Comparison of ENCODE assay signal across 19 cellular contexts in genomic region chr4:159366966-159367365, GRCh38.
DNase-seq lines count a peak whose midpoint lies in the region; ATAC-seq and TF ChIP-seq lines count a peak whose summit lies in the region.
"Had no signal": no experiment of that assay in that cellular context is flagged by ENCODE, and none has a peak within 500 bp of the region (broad histone marks: within the 10 kb centered on the region; RNA-seq: fewer than 3 reads in every experiment).

No MANE protein-coding gene starts in this region.

- peak overlapping the region; percentile 85 for H3K4me2 ChIP-seq in GM23248 (ENCODE audit: unreplicated experiment)
- H3K4me2 ChIP-seq in PC-3 (ENCODE audit: low read length), result no peak overlapping the region
- H3K4me2 ChIP-seq in osteoblast (ENCODE audit: insufficient read depth, low read length), result peak overlapping the region; percentile 47

- POLR2A ChIA-PET in PC-3 (lab: Charles Lee; ENCODE audit: unreplicated experiment), result interaction anchor here (0.5 kb wide), 1 partner anchor 93 kb away, joined by 4 read pairs; no protein-coding TSS in a partner anchor

- intact Hi-C loops in PC-3 (cut with micrococcal nuclease) (no loop called here), gastrocnemius medialis (cut with DNase I; ENCODE audit: low total_unique reads) (no loop called here)

- H3K4me1 ChIP-seq in GM23248 (ENCODE audit: insufficient read depth), result peaks cover 37% of the 10 kb centered on the region
- no peaks in the 10 kb centered on the region for H3K4me1 ChIP-seq in PC-3 (ENCODE audit: insufficient read depth, low read length)
- H3K4me1 ChIP-seq in osteoblast (ENCODE audit: insufficient read depth, low read length), result peaks cover 5% of the 10 kb centered on the region
- H3K4me1 ChIP-seq in gastrocnemius medialis, result no peaks in the 10 kb centered on the region
- H3K4me1 ChIP-seq: ascending aorta, left lung, testis had no signal

- WGBS in GM23248 (ENCODE audit: low coverage in 1 of 2, low lambda C conversion rate in 2 of 2, missing lambda C conversion rate in 2 of 2), 2 experiments, result 35 to 41% methylated on average over 4 of the region's 4 CpGs

- no peaks in the 10 kb centered on the region for H3K79me2 ChIP-seq in GM23248 (ENCODE audit: insufficient read depth)
- no peaks in the 10 kb centered on the region for H3K79me2 ChIP-seq in PC-3 (ENCODE audit: low read length)
- no peaks in the 10 kb centered on the region for H3K79me2 ChIP-seq in osteoblast (ENCODE audit: insufficient read depth, low read length)

- BruUV-seq in PC-3 (replicated peaks; lab: Mats Ljungman, UMichigan), result no TSS peak

- DNase-seq in GM23248 (peak; percentile 77), PC-3 (peak; percentile 27), dermis blood vessel endothelial cell (peak; percentile 45), osteoblast (ENCODE audit: insufficient read length, low spot score, missing footprints) (no peak), gastrocnemius medialis (no peak), islet precursor cell (no peak), glomerular visceral epithelial cell (ENCODE audit: extremely low spot score) (no peak)
- DNase-seq: activated effector memory CD4-positive, alpha-beta T cell treated with anti-CD3 and anti-CD28 coated beads, Interleukin-2, amount 50 U/mL, for 16 hours; DMS79 treated with DMSO at 0.1 percent for 48 hours; hypothalamus; left lung; NCI-H1930; NCI-H774; stimulated activated CD4-positive, alpha-beta T cell treated with anti-CD3 and anti-CD28 coated beads, Interleukin-15, amount 100 ng/mL, for 24 hours; testis had no signal

- H3K27me3 ChIP-seq in GM23248 (replicated peaks; ENCODE audit: insufficient read depth) (no peaks in the 10 kb centered on the region), PC-3 (ENCODE audit: low read length) (no peaks in the 10 kb centered on the region), osteoblast (ENCODE audit: insufficient read depth, low read length) (no peaks in the 10 kb centered on the region), gastrocnemius medialis (no peaks in the 10 kb centered on the region)
- H3K27me3 ChIP-seq: ascending aorta, left lung, testis had no signal

- peaks cover 14% of the 10 kb centered on the region for H3F3A ChIP-seq in GM23248 (ENCODE audit: insufficient read depth)
- H3F3A ChIP-seq in PC-3 (ENCODE audit: low read length, unreplicated experiment), result no peaks in the 10 kb centered on the region

- TF ChIP-seq POLR2A in gastrocnemius medialis (IDR thresholded peaks at IDR 0.05), result no peak

- TF ChIP-seq CTCF in PC-3 (conservative IDR thresholded peaks at IDR 0.05; ENCODE audit: low read depth, low read length) (no peak), osteoblast (IDR thresholded peaks at IDR 0.05; ENCODE audit: extremely low read depth, low read depth, low read length) (no peak), gastrocnemius medialis (IDR thresholded peaks at IDR 0.05 in 4 of 5, conservative IDR thresholded peaks at IDR 0.05 in 1 of 5) (no peak)

- ATAC-seq in PC-3 (peak; percentile 20; the same call in 1 of the 2 replicates), GM18909 (IDR thresholded peaks at IDR 0.05; ENCODE audit: poor library complexity, unreplicated experiment) (no peak), gastrocnemius medialis (no peak)
- ATAC-seq: activated CD4-positive, CD25-positive, alpha-beta regulatory T cell treated with anti-CD3 and anti-CD28 coated beads, Interleukin-2, amount 50 U/mL, for 24 hours; left lung; natural killer cell treated with Interleukin-12 subunit alpha and Interleukin-12 subunit beta and Interleukin-15 and Interleukin-18, amount 100 ng/mL, for 72 hours had no signal

- in situ Hi-C loops in GM23248 (cut with MboI) (no loop called here), gastrocnemius medialis (cut with MboI; ENCODE audit: low sequenced_read_pairs in 4 of 4) (no loop called here)

- H3K9ac ChIP-seq in GM23248, result peak overlapping the region; percentile 61
- no peak overlapping the region for H3K9ac ChIP-seq in PC-3 (ENCODE audit: low read length)

- CTCF ChIA-PET in PC-3 (lab: Charles Lee), result no interaction called here

- no peaks in the 10 kb centered on the region for H3K9me2 ChIP-seq in GM23248 (ENCODE audit: insufficient read depth)
- H3K9me2 ChIP-seq in PC-3 (replicated peaks; ENCODE audit: low read length), result no peaks in the 10 kb centered on the region

- no peaks in the 10 kb centered on the region for H3K9me3 ChIP-seq in GM23248 (ENCODE audit: low read depth)
- H3K9me3 ChIP-seq in PC-3 (ENCODE audit: low read length), result no peaks in the 10 kb centered on the region
- no peaks in the 10 kb centered on the region for H3K9me3 ChIP-seq in osteoblast (ENCODE audit: low read depth, low read length)
- H3K9me3 ChIP-seq in gastrocnemius medialis, result no peaks in the 10 kb centered on the region
- H3K9me3 ChIP-seq: ascending aorta, left lung, testis had no signal

- peak overlapping the region; percentile 52 for H3K4me3 ChIP-seq in GM23248
- H3K4me3 ChIP-seq in PC-3 (ENCODE audit: low read length), result no peak overlapping the region
- no peak overlapping the region for H3K4me3 ChIP-seq in osteoblast (ENCODE audit: insufficient read depth, low read length)
- peak overlapping the region in 1 of 4 donors; percentile 34 for H3K4me3 ChIP-seq in gastrocnemius medialis
- H3K4me3 ChIP-seq: ascending aorta, left lung, testis had no signal

- H2AFZ ChIP-seq in GM23248 (peak overlapping the region; percentile 70), PC-3 (ENCODE audit: low read length) (no peak overlapping the region), osteoblast (ENCODE audit: low read length) (no peak overlapping the region)

- H4K20me1 ChIP-seq in GM23248 (ENCODE audit: insufficient read depth) (no peaks in the 10 kb centered on the region), PC-3 (ENCODE audit: low read length) (no peaks in the 10 kb centered on the region), osteoblast (ENCODE audit: insufficient read depth, low read length) (no peaks in the 10 kb centered on the region)

- H3K27ac ChIP-seq in GM23248 (peak overlapping the region; percentile 82), PC-3 (ENCODE audit: low read length) (no peak overlapping the region), osteoblast (ENCODE audit: low read depth, low read length) (no peak overlapping the region), gastrocnemius medialis (no peak overlapping the region)
- H3K27ac ChIP-seq: ascending aorta, left lung, testis had no signal

- no peaks in the 10 kb centered on the region for H3K36me3 ChIP-seq in GM23248 (ENCODE audit: low read depth)
- H3K36me3 ChIP-seq in PC-3 (ENCODE audit: low read depth, low read length), result no peaks in the 10 kb centered on the region
- no peaks in the 10 kb centered on the region for H3K36me3 ChIP-seq in osteoblast (ENCODE audit: insufficient read depth, low read length)
- H3K36me3 ChIP-seq in gastrocnemius medialis, result no peaks in the 10 kb centered on the region
- H3K36me3 ChIP-seq: ascending aorta had no signal

Comparison
In these comparisons a context has a peak if more than half of its experiments do, and no peak if none do; other contexts are left out.
1. DNase-seq: peak in GM23248 (single experiment), PC-3 (single experiment) and dermis blood vessel endothelial cell (single experiment); none in osteoblast (single experiment), gastrocnemius medialis (0 of 2), islet precursor cell (single experiment) and glomerular visceral epithelial cell (single experiment).